Comparison of ENCODE assay signal across 17 cellular contexts in genomic region chr11:27207025-27207650, GRCh38.
"Had no signal": no experiment of that assay in that cellular context is flagged by ENCODE, and none has a peak within 500 bp of the region (broad histone marks: within the 10 kb centered on the region; RNA-seq: fewer than 3 reads in every experiment).

No MANE protein-coding gene starts in this region.

- H3K79me2 ChIP-seq: hepatocyte had no signal

- H3K36me3 ChIP-seq: ascending aorta, colonic mucosa, esophagus muscularis mucosa, left ventricle myocardium inferior, prostate gland, right lobe of liver, upper lobe of right lung, WERI-Rb-1 had no signal

- H3K27me3 ChIP-seq: ascending aorta, colonic mucosa, esophagus muscularis mucosa, hepatocyte, right lobe of liver, testis, upper lobe of right lung had no signal

- H3K4me1 ChIP-seq: ascending aorta had no signal

- FAIRE-seq: keratinocyte had no signal

- H2AFZ ChIP-seq: hepatocyte had no signal

- H3K4me3 ChIP-seq: ascending aorta, colonic mucosa, esophagus muscularis mucosa, hepatocyte, left ventricle myocardium inferior, prostate gland, right lobe of liver, testis, upper lobe of right lung had no signal

- H3K4me2 ChIP-seq: hepatocyte had no signal

- DNase-seq: activated CD4-positive, alpha-beta memory T cell treated with anti-CD3 and anti-CD28 coated beads for 36 hours; activated CD8-positive, alpha-beta memory T cell treated with anti-CD3 and anti-CD28 coated beads, Interleukin-2, amount 10 ng/mL, durations not matched to agents 7 days and 5 days; activated naive CD4-positive, alpha-beta T cell treated with anti-CD3 and anti-CD28 coated beads for 36 hours; activated T-cell treated with anti-CD3 and anti-CD28 coated beads, Interleukin-2, amount 50 U/mL, for 1 hour; left ventricle myocardium inferior; right lobe of liver; stimulated activated CD4-positive, alpha-beta T cell treated with anti-CD3 and anti-CD28 coated beads, Interleukin-1b, Interleukin-23, amount 100 ng/mL, for 48 hours; stimulated activated naive CD8-positive, alpha-beta T cell treated with anti-CD3 and anti-CD28 coated beads, Interleukin-15, amount 100 ng/mL, for 72 hours; testis; upper lobe of right lung; WERI-Rb-1 had no signal

- H3K9me3 ChIP-seq: ascending aorta, colonic mucosa, esophagus muscularis mucosa, left ventricle myocardium inferior, prostate gland, right lobe of liver, testis, upper lobe of right lung had no signal

- H3K27ac ChIP-seq: ascending aorta, colonic mucosa, esophagus muscularis mucosa, left ventricle myocardium inferior, prostate gland, right lobe of liver, testis, upper lobe of right lung had no signal

- ATAC-seq: activated CD8-positive, alpha-beta memory T cell treated with anti-CD3 and anti-CD28 coated beads, Interleukin-2, amount 10 ng/mL, durations not matched to agents 7 days and 5 days; right lobe of liver; stimulated activated naive CD8-positive, alpha-beta T cell treated with anti-CD3 and anti-CD28 coated beads, Interleukin-15, amount 100 ng/mL, for 72 hours; upper lobe of right lung had no signal
